ENCODE assay signal across 8 cellular contexts in genomic region chr15:41972341-41973237, GRCh38. TPM values are rescaled to one million over a fixed set of nuclear protein-coding genes. Genes with fewer than 3 reads are reported as not detected.
DNase-seq lines count a peak whose midpoint lies in the region; ATAC-seq and TF ChIP-seq lines count a peak whose summit lies in the region.

Gene EHD4 (minus strand): TSS chr15:41972557. CDS start chr15:41972494, 63 bp downstream.

- peak within 1 kb of the TSS; percentile 99 for H3K27ac Mint-ChIP-seq in type B pancreatic cell

- peak within 1 kb of the TSS; percentile 56 for H2BK12ac ChIP-seq in trophoblast cell (ENCODE audit: low read length)

- TF ChIP-seq CTCF in GM12874 (IDR thresholded peaks at IDR 0.05; ENCODE audit: insufficient read depth, low read depth, low read length) (peak; percentile 28; the same call in 1 of the 2 replicates), type B pancreatic cell (conservative IDR thresholded peaks at IDR 0.05) (peak; percentile 49)

- H4K91ac ChIP-seq in trophoblast cell (ENCODE audit: low read depth, low read length) = peak within 1 kb of the TSS; percentile 81

- peak within 1 kb of the TSS; percentile 95 for H2AFZ ChIP-seq in trophoblast cell (ENCODE audit: insufficient read depth, low read length, poor library complexity)

- H3K9me3 ChIP-seq in adipocyte (ENCODE audit: control insufficient read depth, low read length) (no peaks in the 10 kb centered on the region), trophoblast cell (ENCODE audit: insufficient read depth, low read depth, low read length) (peaks cover 2% of the 10 kb centered on the region)

- WGBS in trophoblast cell (ENCODE audit: extremely low coverage, insufficient coverage, insufficient read length) = no CpG with 5 or more reads among the region's 66 CpGs

- DNase-seq in NCI-H1417 treated with DMSO at 0.1 percent for 48 hours (lab: John Stamatoyannopoulos, UW) (peak; percentile 81), SW480 (ENCODE audit: low spot score) (peak; percentile 97), adipocyte (ENCODE audit: low read depth) (peak; percentile 100), cardiac septum (ENCODE audit: low spot score) (peak; percentile 100), trophoblast cell (peak; percentile 99), type B pancreatic cell (ENCODE audit: extremely low spot score, unreplicated experiment) (peak; percentile 96)

- peaks cover 10% of the 10 kb centered on the region for H3K79me1 ChIP-seq in trophoblast cell (ENCODE audit: low read length)

- peak within 1 kb of the TSS; percentile 94 for H3K4me2 ChIP-seq in trophoblast cell (ENCODE audit: low read length)

- peak within 1 kb of the TSS; percentile 85 for H2BK120ac ChIP-seq in trophoblast cell (ENCODE audit: insufficient read depth, low read length, poor library complexity)

- H3K14ac ChIP-seq in trophoblast cell (ENCODE audit: low read length) = peak within 1 kb of the TSS; percentile 81

- peak within 1 kb of the TSS; percentile 77 for H3K27ac ChIP-seq in trophoblast cell (ENCODE audit: low read depth, low read length)

- H3K4me3 Mint-ChIP-seq in type B pancreatic cell = peak within 1 kb of the TSS; percentile 98

- peak within 1 kb of the TSS; percentile 24 for H3K4ac ChIP-seq in trophoblast cell (ENCODE audit: low read depth, low read length)

- no peak within 1 kb of the TSS for H3K23ac ChIP-seq in trophoblast cell (ENCODE audit: low read length)

- no peak within 1 kb of the TSS for H2AK5ac ChIP-seq in trophoblast cell (ENCODE audit: low read length)

- H3K4me3 ChIP-seq in adipocyte (ENCODE audit: low read length) (peak within 1 kb of the TSS; percentile 92), trophoblast cell (ENCODE audit: low read depth, low read length) (peak within 1 kb of the TSS; percentile 99)

- peaks cover 12% of the 10 kb centered on the region for H3K79me2 ChIP-seq in trophoblast cell (ENCODE audit: control insufficient read depth, insufficient read depth, low read length, poor library complexity)

- H3K18ac ChIP-seq in trophoblast cell (ENCODE audit: low read length) = peak within 1 kb of the TSS; percentile 85

- H3K9me3 Mint-ChIP-seq in type B pancreatic cell = no peaks in the 10 kb centered on the region

- no peaks in the 10 kb centered on the region for H3K36me3 ChIP-seq in adipocyte (ENCODE audit: control insufficient read depth, insufficient read depth, low read length, severe bottlenecking)
- no peaks in the 10 kb centered on the region for H3K36me3 ChIP-seq in trophoblast cell (ENCODE audit: control insufficient read depth in 1 of 2, insufficient read depth in 2 of 2, low read length in 2 of 2)

- peaks cover 3% of the 10 kb centered on the region for H3K36me3 Mint-ChIP-seq in type B pancreatic cell

- peak within 1 kb of the TSS; percentile 74 for H4K8ac ChIP-seq in trophoblast cell (ENCODE audit: low read depth, low read length)

- H3K9ac ChIP-seq in adipocyte (ENCODE audit: low read length) (peak within 1 kb of the TSS; percentile 87), trophoblast cell (ENCODE audit: low read length) (peak within 1 kb of the TSS; percentile 91)

- peak within 1 kb of the TSS; percentile 51 for H2BK5ac ChIP-seq in trophoblast cell (ENCODE audit: low read depth, low read length, poor library complexity)

- peaks cover 28% of the 10 kb centered on the region for H3K4me1 Mint-ChIP-seq in type B pancreatic cell (ENCODE audit: unreplicated experiment)

- H3K4me1 ChIP-seq in adipocyte (ENCODE audit: control insufficient read depth, insufficient read depth, low read length) = peaks cover 23% of the 10 kb centered on the region
- H3K4me1 ChIP-seq in trophoblast cell (ENCODE audit: control insufficient read depth in 1 of 2, insufficient read depth in 2 of 2, low read length in 2 of 2) = peaks cover 8 to 9% of the 10 kb centered on the region in 2 experiments

- H4K12ac ChIP-seq in trophoblast cell (ENCODE audit: low read depth, low read length) = peak within 1 kb of the TSS; percentile 87

- H3K27me3 ChIP-seq in adipocyte (replicated peaks; ENCODE audit: control insufficient read depth, insufficient read depth, low read length) (no peaks in the 10 kb centered on the region), trophoblast cell (ENCODE audit: insufficient read depth, low read length) (no peaks in the 10 kb centered on the region)

- peaks cover 3% of the 10 kb centered on the region for H3K27me3 Mint-ChIP-seq in type B pancreatic cell

- intact Hi-C loops in cardiac septum (cut with DNase I) = no loop called here

- peak; percentile 81 for ATAC-seq in HG02763 (IDR thresholded peaks at IDR 0.05; ENCODE audit: unreplicated experiment)

RNA-seq across cellular contexts. Expression of gene EHD4, which starts in this region (rescaled TPM):
- total RNA-seq in cardiac septum (42.2 TPM), type B pancreatic cell (ENCODE audit: low replicate concordance) (18.8 and 25.2 TPM in 2 replicates)
- 18.8 and 19.6 TPM in 2 replicates for polyA plus RNA-seq in trophoblast cell (2013)

Comparison
In these comparisons a context has a peak if more than half of its experiments do, and no peak if none do; other contexts are left out.
1. Peak in every context shown above with its lines: DNase-seq, ATAC-seq, H3K4me3 ChIP-seq and H3K27ac ChIP-seq.